14 cellular contexts compared by ENCODE assay signal in genomic region chr2:88614497-88615157, GRCh38. TPM values are rescaled to one million over a fixed set of nuclear protein-coding genes. Genes with fewer than 3 reads are reported as not detected.
DNase-seq lines count a peak whose midpoint lies in the region; ATAC-seq, FAIRE-seq and TF ChIP-seq lines count a peak whose summit lies in the region.
"Had no signal": no experiment of that assay in that cellular context is flagged by ENCODE, and none has a peak within 500 bp of the region (broad histone marks: within the 10 kb centered on the region; RNA-seq: fewer than 3 reads in every experiment).

No MANE protein-coding gene starts in this region.

- H3K79me2 ChIP-seq in GM12878 (ENCODE audit: control insufficient read depth, insufficient read depth, low read length) (peaks cover 72% of the 10 kb centered on the region), SK-N-SH (ENCODE audit: insufficient read depth) (peaks cover 49% of the 10 kb centered on the region)

- RAD21 ChIA-PET in GM12878 (lab: Charles Lee; ENCODE audit: unreplicated experiment): interaction anchor here (1.0 to 3.4 kb wide), 5 partner anchors 9 to 55 kb away, joined by 3 to 13 read pairs (median 5); no protein-coding TSS in a partner anchor

- peaks cover 8% of the 10 kb centered on the region for H3F3A ChIP-seq in SK-N-SH (replicated peaks; ENCODE audit: insufficient read depth)

- TF ChIP-seq EP300 in GM12878 (IDR thresholded peaks at IDR 0.05; ENCODE audit: borderline replicate concordance in 1 of 2, control insufficient read depth in 1 of 2, low read depth in 2 of 2, low read length in 2 of 2) (peak; percentile 61 to 71; a peak in 3 of 4 replicates), SK-N-SH (IDR thresholded peaks at IDR 0.05; ENCODE audit: borderline replicate concordance in 1 of 2, low read depth in 1 of 2, low read length in 1 of 2) (no peak)

- no peak overlapping the region for H2AFZ ChIP-seq in GM12878 (ENCODE audit: control insufficient read depth, low read depth, low read length)
- no peak overlapping the region for H2AFZ ChIP-seq in SK-N-SH (ENCODE audit: low read depth)

- peak overlapping the region; percentile 8 for H3K4me3 ChIP-seq in GM12878
- H3K4me3 ChIP-seq in SK-N-SH (ENCODE audit: low read depth in 2 of 2, low read length in 1 of 2): no peak overlapping the region
- H3K4me3 ChIP-seq in MG63: no peak overlapping the region
- H3K4me3 ChIP-seq: gastrocnemius medialis, skin epidermis had no signal

- SMC1A ChIA-PET in GM12878 (lab: Charles Lee; ENCODE audit: uncharacterized antibody, unreplicated experiment): interaction anchor here (0.7 to 11.2 kb wide), 4 partner anchors 9 to 77 kb away, joined by 3 to 231 read pairs (median 3); no protein-coding TSS in a partner anchor

- CTCF ChIA-PET in GM12878 (lab: Yijun Ruan, JAX) (interaction anchor here (1.4 to 1.6 kb wide), 3 partner anchors 8 to 23 kb away, joined by 3 to 9 read pairs (median 4); no protein-coding TSS in a partner anchor), SK-N-SH (lab: Yijun Ruan, JAX) (no interaction called here)

- no peak for TF ChIP-seq POLR2A in GM12878 (IDR thresholded peaks at IDR 0.05; ENCODE audit: low read depth, low read length)

- peak overlapping the region; percentile 93 for H3K4me2 ChIP-seq in GM12878 (ENCODE audit: control insufficient read depth, insufficient read depth)
- H3K4me2 ChIP-seq in SK-N-SH: no peak overlapping the region

- POLR2A ChIA-PET in GM12878 (lab: Charles Lee): interaction anchor here (1.1 to 3.4 kb wide), 4 partner anchors 8 to 15 kb away, joined by 6 to 25 read pairs (median 17); partner anchors contain the start of gene EIF2AK3
- POLR2A ChIA-PET in SK-N-SH (lab: Yijun Ruan, JAX): no interaction called here

- WGBS in GM12878 (ENCODE audit: insufficient coverage, insufficient replicate concordance, low lambda C conversion rate, missing lambda C conversion rate): 23% methylated on average over 3 of the region's 3 CpGs
- WGBS in SK-N-SH (ENCODE audit: low lambda C conversion rate): 98% methylated on average over 3 of the region's 3 CpGs

- DNase-seq in GM12878 (ENCODE audit: low read depth, low spot score): peak; percentile 76
- no peak for DNase-seq in SK-N-SH
- DNase-seq in DMS53 treated with DMSO at 0.1 percent for 48 hours (lab: John Stamatoyannopoulos, UW; ENCODE audit: unreplicated experiment): no peak
- no peak for DNase-seq in AG08395 (ENCODE audit: low spot score)
- no peak for DNase-seq in MG63
- DNase-seq: caudate nucleus; gastrocnemius medialis; H7; NCI-H1436 treated with DMSO at 0.1 percent for 48 hours; stimulated activated naive CD8-positive, alpha-beta T cell treated with anti-CD3 and anti-CD28 coated beads, Interleukin-15, Interleukin-2, amounts not matched to agents 100 U/mL and 50 U/mL, for 24 hours had no signal

- no peaks in the 10 kb centered on the region for H3K9me3 ChIP-seq in GM12878 (replicated peaks; ENCODE audit: control insufficient read depth, insufficient read depth, low read length)
- H3K9me3 ChIP-seq in SK-N-SH: no peaks in the 10 kb centered on the region
- no peaks in the 10 kb centered on the region for H3K9me3 ChIP-seq in MG63
- H3K9me3 ChIP-seq: gastrocnemius medialis had no signal

- H4K20me1 ChIP-seq in GM12878 (ENCODE audit: control insufficient read depth, insufficient read depth) (no peaks in the 10 kb centered on the region), SK-N-SH (ENCODE audit: insufficient read depth) (no peaks in the 10 kb centered on the region)

- H3K4me1 ChIP-seq in GM12878 (ENCODE audit: control insufficient read depth, insufficient read depth, low read length) (peaks cover 36% of the 10 kb centered on the region), SK-N-SH (ENCODE audit: control insufficient read depth in 1 of 2, insufficient read depth in 2 of 2, low read depth in 1 of 2, low read length in 1 of 2) (no peaks in the 10 kb centered on the region)

- H3K27ac ChIP-seq in GM12878 (ENCODE audit: control insufficient read depth, insufficient read depth) (peak overlapping the region; percentile 80), SK-N-SH (ENCODE audit: low read depth in 2 of 2, low read length in 1 of 2) (no peak overlapping the region)

- TF ChIP-seq CTCF in GM12878 (IDR thresholded peaks at IDR 0.05 in 2 of 3, conservative IDR thresholded peaks at IDR 0.05 in 1 of 3; ENCODE audit: control insufficient read depth in 2 of 3, extremely low read depth in 1 of 3, insufficient read depth in 1 of 3, low read depth in 3 of 3, low read length in 3 of 3) (no peak), SK-N-SH (IDR thresholded peaks at IDR 0.05) (no peak)

- H3K36me3 ChIP-seq in GM12878 (ENCODE audit: control insufficient read depth in 2 of 2, insufficient read depth in 2 of 2, low read length in 1 of 2): peaks cover 0 to 22% of the 10 kb centered on the region in 2 experiments; a peak in 2 of 4 replicates
- H3K36me3 ChIP-seq in SK-N-SH (replicated peaks in 1 of 2; ENCODE audit: control insufficient read depth in 1 of 2, insufficient read depth in 2 of 2, low read length in 1 of 2): peaks cover 0 to 3% of the 10 kb centered on the region in 2 experiments
- H3K36me3 ChIP-seq in MG63: no peaks in the 10 kb centered on the region; the same call in 1 of the 2 replicates
- H3K36me3 ChIP-seq: gastrocnemius medialis had no signal

- in situ Hi-C loops in GM12878 (cut with MboI): no loop called here

- H3K9ac ChIP-seq in GM12878 (ENCODE audit: control insufficient read depth, insufficient read depth, low read length) (peak overlapping the region; percentile 35; the same call in 1 of the 2 replicates), SK-N-SH (no peak overlapping the region)

- TF ChIP-seq RAD21 in GM12878 (IDR thresholded peaks at IDR 0.05; ENCODE audit: insufficient read depth, low read depth, low read length) (no peak), SK-N-SH (IDR thresholded peaks at IDR 0.05; ENCODE audit: low read length) (no peak)

- ATAC-seq in GM18508 (IDR thresholded peaks at IDR 0.05; ENCODE audit: insufficient read depth, unreplicated experiment) (peak; percentile 71), GM21390 (IDR thresholded peaks at IDR 0.05; ENCODE audit: unreplicated experiment) (peak; percentile 84), HG03095 (IDR thresholded peaks at IDR 0.05; ENCODE audit: unreplicated experiment) (peak; percentile 77), GM12878 (peak; percentile 81)
- ATAC-seq: gastrocnemius medialis; stimulated activated naive CD8-positive, alpha-beta T cell treated with anti-CD3 and anti-CD28 coated beads, Interleukin-15, Interleukin-2, amounts not matched to agents 100 U/mL and 50 U/mL, for 24 hours had no signal

- H3K27me3 ChIP-seq in GM12878 (replicated peaks in 1 of 2; ENCODE audit: control insufficient read depth in 2 of 2, insufficient read depth in 2 of 2, low read length in 1 of 2) (no peaks in the 10 kb centered on the region), SK-N-SH (ENCODE audit: insufficient read depth) (no peaks in the 10 kb centered on the region), MG63 (no peaks in the 10 kb centered on the region)
- H3K27me3 ChIP-seq: gastrocnemius medialis had no signal

- intact Hi-C loops in GM12878 (cut with micrococcal nuclease; ENCODE audit: unreplicated experiment): loop anchor here (1.0 kb wide), 2 partner anchors 8 to 14 kb away; no protein-coding TSS in a partner anchor

- no peaks in the 10 kb centered on the region for H3K9me2 ChIP-seq in SK-N-SH

- no TSS peak for BruUV-seq in GM12878 (replicated peaks; lab: Mats Ljungman, UMichigan)

- FAIRE-seq in GM12878 (lab: Jason Lieb, UNC): no peak

TF ChIP-seq in GM12878, 131 proteins besides CTCF, POLR2A, EP300 and RAD21 (continues in another document):
- TF ChIP-seq POU2F2 (IDR thresholded peaks at IDR 0.05; ENCODE audit: borderline replicate concordance, low read depth, low read length): peak; percentile 62; the same call in 1 of the 3 replicates

TF ChIP-seq in SK-N-SH, 30 proteins besides CTCF, POLR2A, EP300 and RAD21 (continues in another document):
- TF ChIP-seq ZBTB33 (IDR thresholded peaks at IDR 0.05; ENCODE audit: borderline replicate concordance, low read depth) (no peak), EZH2phosphoT487 (IDR thresholded peaks at IDR 0.05; ENCODE audit: borderline replicate concordance, low read depth) (no peak), GATA2 (CRISPR knock-in tag; IDR thresholded peaks at IDR 0.05) (no peak)

RNA-seq across cellular contexts. Expression of gene EIF2AK3, which starts 12.6 kb away (rescaled TPM):
- 163 and 165 TPM in 2 replicates for total RNA-seq in GM12878 (2013; cell fraction: nucleolus; rRNA removed)
- 28.9 and 33.4 TPM in 2 replicates for total RNA-seq in GM12878 (2014; rRNA removed)
- total RNA-seq in GM12878 (2014; rRNA removed; fragmentation: Illumina TruSeq; extraction: Trizol): 41.4 and 44.7 TPM in 2 replicates
- total RNA-seq in GM12878 (2021): 23.6 and 24.8 TPM in 2 replicates
- polyA plus RNA-seq in GM12878 (2011; ENCODE audit: low read depth): 46.5 TPM
- 26.0 and 33.4 TPM in 2 replicates for polyA plus RNA-seq in GM12878 (2011; rRNA removed)
- polyA plus RNA-seq in GM12878 (2011; cell fraction: cytosol; rRNA removed): 9.8 and 13.2 TPM in 2 replicates
- polyA plus RNA-seq in GM12878 (2011; cell fraction: nucleus; rRNA removed): 13.3 and 14.2 TPM in 2 replicates
- polyA plus RNA-seq in GM12878 (2012): 33.3 and 35.1 TPM in 2 replicates
- 34.7 and 47.0 TPM in 2 replicates for polyA plus RNA-seq in GM12878 (2014; fragmentation: Illumina TruSeq; extraction: Trizol)
- polyA plus RNA-seq in GM12878 (2014; fragmentation: Nextera tagmentation; extraction: Ambion mirVana): 1 to 10 TPM; 5.0 to 8.2 TPM
- polyA plus RNA-seq in GM12878 (2014; rRNA removed): 17.8 and 19.1 TPM in 2 replicates
- polyA plus RNA-seq in GM12878 (2016; fragmentation: Nextera tagmentation; extraction: Ambion mirVana): 10 to 100 TPM; 20.2 to 21.2 TPM
- 18.5 and 36.6 TPM in 2 replicates for polyA minus RNA-seq in GM12878 (2011; rRNA and poly(A)+ RNA removed)
- polyA minus RNA-seq in GM12878 (2011; cell fraction: cytosol; rRNA and poly(A)+ RNA removed): 12.2 and 12.5 TPM in 2 replicates
- 16.7 and 20.5 TPM in 2 replicates for polyA minus RNA-seq in GM12878 (2011; cell fraction: nucleus; rRNA and poly(A)+ RNA removed)
- polyA plus RNA-seq in SK-N-SH (2012; rRNA removed): 2.2 and 4.8 TPM in 2 replicates
- polyA plus RNA-seq in SK-N-SH (2012; cell fraction: cytosol; rRNA removed): 4.2 and 4.8 TPM in 2 replicates
- polyA plus RNA-seq in SK-N-SH (2012; cell fraction: nucleus; rRNA removed): 4.8 and 9.9 TPM in 2 replicates
- total RNA-seq in MG63 (2014; rRNA removed; shearing (Covaris generic); ENCODE audit: low replicate concordance): 10.4 and 11.7 TPM in 2 replicates
